Comparison of ENCODE assay signal across 11 cellular contexts in the genomic region with DNA sequence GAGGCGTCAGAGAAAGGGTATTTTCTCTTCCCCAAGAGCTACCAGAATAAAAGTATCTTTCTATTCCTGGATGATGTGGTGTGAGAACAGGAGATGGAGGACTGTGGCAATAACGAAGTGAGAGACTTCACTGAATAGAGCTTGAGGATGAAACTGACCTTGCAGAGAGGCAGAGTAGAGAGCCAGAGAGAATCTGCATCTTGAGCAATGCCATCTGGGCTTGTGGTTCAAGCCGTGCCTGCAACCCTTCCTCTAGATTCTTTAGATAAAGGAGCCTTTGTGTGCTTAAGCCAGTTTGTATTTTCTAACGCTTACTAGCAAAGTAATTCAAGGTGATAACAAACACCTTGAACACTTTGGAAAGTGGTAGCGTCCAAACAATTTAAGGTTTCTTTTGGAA. TPM values are rescaled to one million over a fixed set of nuclear protein-coding genes. Genes with fewer than 3 reads are reported as not detected.
A peak's percentile ranks its signal among the peaks of the same experiment; 100 is the strongest.
DNase-seq lines count a peak whose midpoint lies in the region; ATAC-seq and TF ChIP-seq lines count a peak whose summit lies in the region.
"Had no signal": no experiment of that assay in that cellular context is flagged by ENCODE, and none has a peak within 500 bp of the region (broad histone marks: within the 10 kb centered on the region; RNA-seq: fewer than 3 reads in every experiment).

No MANE protein-coding gene starts in this region.

- CTCF ChIA-PET in Panc1 (lab: Charles Lee): no interaction called here

- in situ Hi-C loops in Panc1 (cut with HindIII; ENCODE audit: low pct_unique_long_range_greater_than_20kb, low sequenced_read_pairs): no loop called here

- H3K27ac ChIP-seq in Panc1 (ENCODE audit: low read length): peak overlapping the region; percentile 99
- H3K27ac ChIP-seq in dorsolateral prefrontal cortex: peak overlapping the region in 41 of 59 donors; percentile 8 to 96 (median 59)
- no peak overlapping the region for H3K27ac ChIP-seq in right lobe of liver

- H3K36me3 ChIP-seq in Panc1 (ENCODE audit: control insufficient read depth, insufficient read depth, low read length) (no peaks in the 10 kb centered on the region), right lobe of liver (no peaks in the 10 kb centered on the region)

- ATAC-seq in Panc1 (0 out of 2 replicates have a peak, but pooled peaks have one; percentile 3), right lobe of liver (no peak)
- no peak for ATAC-seq in stimulated activated naive CD8-positive, alpha-beta T cell treated with anti-CD3 and anti-CD28 coated beads, Interleukin-15, amount 100 ng/mL, for 72 hours

- DNase-seq in HT-29 (ENCODE audit: low spot score): peak; percentile 63
- DNase-seq in Panc1 (ENCODE audit: low read depth, low spot score): no peak
- no peak for DNase-seq in dorsolateral prefrontal cortex
- DNase-seq in retina: peak; percentile 21
- DNase-seq in head of caudate nucleus: no peak
- no peak for DNase-seq in right lobe of liver
- no peak for DNase-seq in stimulated activated naive CD8-positive, alpha-beta T cell treated with anti-CD3 and anti-CD28 coated beads, Interleukin-15, amount 100 ng/mL, for 72 hours
- no peak for DNase-seq in NCI-H1417 (lab: John Stamatoyannopoulos, UW)
- DNase-seq: cortex of kidney, nucleus accumbens had no signal

- peak overlapping the region; percentile 67 to 77 for H3K4me3 ChIP-seq in Panc1 (ENCODE audit: low read depth in 2 of 2, low read length in 2 of 2)
- H3K4me3 ChIP-seq in dorsolateral prefrontal cortex: peak overlapping the region in 52 of 59 donors; percentile 6 to 95 (median 82)
- H3K4me3 ChIP-seq in right lobe of liver: no peak overlapping the region

- TF ChIP-seq POLR2A in right lobe of liver (IDR thresholded peaks at IDR 0.05): no peak

- no peak overlapping the region for H3K27ac Mint-ChIP-seq in stimulated activated naive CD8-positive, alpha-beta T cell treated with anti-CD3 and anti-CD28 coated beads, Interleukin-15, amount 100 ng/mL, for 72 hours
- H3K27ac Mint-ChIP-seq: T-helper 2 cell treated with Interferon-gamma antibody and Interleukin-4, amounts not matched to agents 5 μg/mL and 100 μg/mL, for 36 hours had no signal

- no peaks in the 10 kb centered on the region for H3K27me3 ChIP-seq in Panc1 (ENCODE audit: control insufficient read depth, insufficient read depth, low read length)
- no peaks in the 10 kb centered on the region for H3K27me3 ChIP-seq in dorsolateral prefrontal cortex
- H3K27me3 ChIP-seq in right lobe of liver: no peaks in the 10 kb centered on the region

- BruUV-seq in Panc1 (replicated peaks; lab: Mats Ljungman, UMichigan): no TSS peak

- no peaks in the 10 kb centered on the region for H3K9me3 Mint-ChIP-seq in stimulated activated naive CD8-positive, alpha-beta T cell treated with anti-CD3 and anti-CD28 coated beads, Interleukin-15, amount 100 ng/mL, for 72 hours
- H3K9me3 Mint-ChIP-seq: T-helper 2 cell treated with Interferon-gamma antibody and Interleukin-4, amounts not matched to agents 5 μg/mL and 100 μg/mL, for 36 hours had no signal

- WGBS in right lobe of liver (ENCODE audit: insufficient coverage, low coverage, low lambda C conversion rate, missing lambda C conversion rate): 73% methylated on average over 5 of the region's 5 CpGs

- no peak overlapping the region for H3K4me3 Mint-ChIP-seq in stimulated activated naive CD8-positive, alpha-beta T cell treated with anti-CD3 and anti-CD28 coated beads, Interleukin-15, amount 100 ng/mL, for 72 hours
- H3K4me3 Mint-ChIP-seq: T-helper 2 cell treated with Interferon-gamma antibody and Interleukin-4, amounts not matched to agents 5 μg/mL and 100 μg/mL, for 36 hours had no signal

- H3K27me3 Mint-ChIP-seq in stimulated activated naive CD8-positive, alpha-beta T cell treated with anti-CD3 and anti-CD28 coated beads, Interleukin-15, amount 100 ng/mL, for 72 hours: peaks cover 89% of the 10 kb centered on the region

- H3K4me1 ChIP-seq in Panc1 (ENCODE audit: control insufficient read depth, insufficient read depth, low read length) (peaks cover 57% of the 10 kb centered on the region), right lobe of liver (peaks cover 0 to 15% (median 6%) of the 10 kb centered on the region in 4 donors)

- peaks cover 11% of the 10 kb centered on the region for H3K4me1 Mint-ChIP-seq in stimulated activated naive CD8-positive, alpha-beta T cell treated with anti-CD3 and anti-CD28 coated beads, Interleukin-15, amount 100 ng/mL, for 72 hours

- intact Hi-C loops in Panc1 (cut with micrococcal nuclease; ENCODE audit: unreplicated experiment) (loop anchor here (5.0 kb wide), 3 partner anchors 67 to 213 kb away; no protein-coding TSS in a partner anchor), dorsolateral prefrontal cortex (cut with DNase I) (loop anchor here (5.0 to 10.0 kb wide), 3 partner anchors 132 to 215 kb away; a partner anchor contains a TSS), head of caudate nucleus (cut with DNase I) (loop anchor here (10.0 kb wide), 2 partner anchors 75 to 135 kb away; a partner anchor contains a TSS), right lobe of liver (cut with DNase I) (no loop called here)

- H3K9me3 ChIP-seq in Panc1 (ENCODE audit: control insufficient read depth, insufficient read depth, low read depth, low read length): no peaks in the 10 kb centered on the region
- no peaks in the 10 kb centered on the region for H3K9me3 ChIP-seq in right lobe of liver

- POLR2A ChIA-PET in Panc1 (lab: Charles Lee): no interaction called here

- TF ChIP-seq CTCF in Panc1 (IDR thresholded peaks at IDR 0.05) (no peak), dorsolateral prefrontal cortex (IDR thresholded peaks at IDR 0.05 in 54 of 56, conservative IDR thresholded peaks at IDR 0.05 in 2 of 56; ENCODE audit: low read depth in 1 of 56, partially characterized antibody in 56 of 56) (no peak), right lobe of liver (IDR thresholded peaks at IDR 0.05) (no peak)

RNA-seq across cellular contexts. Expression of a gene that starts 2.2 kb away (rescaled TPM):
- total RNA-seq in HT-29 (2014; rRNA removed; shearing (Covaris generic)): 66.9 and 70.1 TPM in 2 replicates
- total RNA-seq in Panc1 (2021; ENCODE audit: unreplicated experiment): 35.3 TPM
- 31.8 TPM for polyA plus RNA-seq in Panc1 (2012; ENCODE audit: insufficient read length)
- 10 to 100 TPM; 29.7 to 94.4 (median 68.3) TPM for total RNA-seq in dorsolateral prefrontal cortex
- total RNA-seq in right lobe of liver: 1 to 10 TPM; 1.9 to 8.5 (median 4.6) TPM

Comparison
In these comparisons a context has a peak if more than half of its experiments do, and no peak if none do; other contexts are left out.
1. DNase-seq: peak in HT-29 (single experiment) and retina (single experiment); none in Panc1 (single experiment), dorsolateral prefrontal cortex (0 of 10), head of caudate nucleus (0 of 42), right lobe of liver (0 of 3), stimulated activated naive CD8-positive, alpha-beta T cell treated with anti-CD3 and anti-CD28 coated beads, Interleukin-15, amount 100 ng/mL, for 72 hours (0 of 2) and NCI-H1417 (0 of 3).
2. H3K27ac ChIP-seq: peak in Panc1 (single experiment) and dorsolateral prefrontal cortex (41 of 59); none in right lobe of liver (0 of 3).
3. H3K4me3 ChIP-seq: peak in Panc1 (2 of 2) and dorsolateral prefrontal cortex (52 of 59); none in right lobe of liver (0 of 3).
4. intact Hi-C loops: an anchor here in Panc1 (5.0 kb wide), dorsolateral prefrontal cortex (5.0 to 10.0 kb wide) and head of caudate nucleus (10.0 kb wide); none called in right lobe of liver.